In genomic region chr16:12985516-12985915, GRCh38 we compare ENCODE assay signal across 32 cellular contexts.
"Had no signal": no experiment of that assay in that cellular context is flagged by ENCODE, and none has a peak within 500 bp of the region (broad histone marks: within the 10 kb centered on the region; RNA-seq: fewer than 3 reads in every experiment).

No MANE protein-coding gene starts in this region.

- H3K9me3 ChIP-seq: adrenal gland, body of pancreas had no signal

- ATAC-seq: activated naive CD4-positive, alpha-beta T cell treated with anti-CD3 and anti-CD28 coated beads, Interleukin-2, amount 50 U/mL, for 72 hours; activated naive CD8-positive, alpha-beta T cell treated with anti-CD3 and anti-CD28 coated beads, Interleukin-2, amount 50 U/mL, for 24 hours; activated T-cell treated with anti-CD3 and anti-CD28 coated beads, Interleukin-2, amount 50 U/mL, for 4 hours; activated T-cell treated with anti-CD3 and anti-CD28 coated beads, Interleukin-2, amount 50 U/mL, for 72 hours; activated T-helper 17 cell treated with anti-CD3 and anti-CD28 coated beads, Interleukin-2, amount 50 U/mL, for 72 hours; body of pancreas had no signal

- H3K4me1 ChIP-seq: adrenal gland, ascending aorta, body of pancreas, breast epithelium had no signal

- H3K4me3 ChIP-seq: adrenal gland, ascending aorta, body of pancreas, breast epithelium, cardiac muscle cell had no signal

- H3K27me3 ChIP-seq: adrenal gland, ascending aorta, body of pancreas, brain microvascular endothelial cell, breast epithelium, cardiac muscle cell had no signal

- H3K27ac ChIP-seq: adrenal gland, ascending aorta, body of pancreas, brain microvascular endothelial cell, breast epithelium, cardiac muscle cell had no signal

- H3K36me3 ChIP-seq: adrenal gland, ascending aorta, brain microvascular endothelial cell, cardiac muscle cell had no signal

- DNase-seq: activated effector memory CD4-positive, alpha-beta T cell treated with anti-CD3 and anti-CD28 coated beads, Interleukin-2, amount 50 U/mL, for 16 hours; activated effector memory CD4-positive, alpha-beta T cell treated with Interleukin-2 at 50 U/mL for 16 hours; activated gamma-delta T cell; activated gamma-delta T cell treated with Interleukin-2 at 50 U/mL for 16 hours; activated naive CD4-positive, alpha-beta T cell; activated naive CD4-positive, alpha-beta T cell treated with anti-CD3 and anti-CD28 coated beads for 36 hours; activated naive CD4-positive, alpha-beta T cell treated with anti-CD3 and anti-CD28 coated beads, Interleukin-2, amount 10 ng/mL, durations not matched to agents 7 days and 5 days; activated naive CD4-positive, alpha-beta T cell treated with anti-CD3 and anti-CD28 coated beads, Interleukin-2, amount 50 U/mL, for 16 hours; activated naive CD4-positive, alpha-beta T cell treated with Interleukin-2 at 50 U/mL for 16 hours; activated naive CD8-positive, alpha-beta T cell treated with anti-CD3 and anti-CD28 coated beads for 36 hours; activated naive CD8-positive, alpha-beta T cell treated with anti-CD3 and anti-CD28 coated beads, Interleukin-2, amount 10 ng/mL, durations not matched to agents 7 days and 5 days; activated naive CD8-positive, alpha-beta T cell treated with anti-CD3 and anti-CD28 coated beads, Interleukin-2, amount 50 U/mL, for 24 hours; activated T-cell treated with anti-CD3 and anti-CD28 coated beads, Interleukin-2, amount 50 U/mL, for 1 hour; activated T-cell treated with anti-CD3 and anti-CD28 coated beads, Interleukin-2, amount 50 U/mL, for 24 hours; activated T-cell treated with anti-CD3 and anti-CD28 coated beads, Interleukin-2, amount 50 U/mL, for 4 hours; activated T-cell treated with anti-CD3 and anti-CD28 coated beads, Interleukin-2, amount 50 U/mL, for 48 hours; activated T-cell treated with anti-CD3 and anti-CD28 coated beads, Interleukin-2, amount 50 U/mL, for 72 hours; adrenal gland; amniotic stem cell; amygdala; anterior cingulate cortex; aorta; body of pancreas; brain microvascular endothelial cell; caudate nucleus; central memory CD4-positive, alpha-beta T cell; cerebellar nuclear complex had no signal
